8 cellular contexts compared by ENCODE assay signal in the genomic region with DNA sequence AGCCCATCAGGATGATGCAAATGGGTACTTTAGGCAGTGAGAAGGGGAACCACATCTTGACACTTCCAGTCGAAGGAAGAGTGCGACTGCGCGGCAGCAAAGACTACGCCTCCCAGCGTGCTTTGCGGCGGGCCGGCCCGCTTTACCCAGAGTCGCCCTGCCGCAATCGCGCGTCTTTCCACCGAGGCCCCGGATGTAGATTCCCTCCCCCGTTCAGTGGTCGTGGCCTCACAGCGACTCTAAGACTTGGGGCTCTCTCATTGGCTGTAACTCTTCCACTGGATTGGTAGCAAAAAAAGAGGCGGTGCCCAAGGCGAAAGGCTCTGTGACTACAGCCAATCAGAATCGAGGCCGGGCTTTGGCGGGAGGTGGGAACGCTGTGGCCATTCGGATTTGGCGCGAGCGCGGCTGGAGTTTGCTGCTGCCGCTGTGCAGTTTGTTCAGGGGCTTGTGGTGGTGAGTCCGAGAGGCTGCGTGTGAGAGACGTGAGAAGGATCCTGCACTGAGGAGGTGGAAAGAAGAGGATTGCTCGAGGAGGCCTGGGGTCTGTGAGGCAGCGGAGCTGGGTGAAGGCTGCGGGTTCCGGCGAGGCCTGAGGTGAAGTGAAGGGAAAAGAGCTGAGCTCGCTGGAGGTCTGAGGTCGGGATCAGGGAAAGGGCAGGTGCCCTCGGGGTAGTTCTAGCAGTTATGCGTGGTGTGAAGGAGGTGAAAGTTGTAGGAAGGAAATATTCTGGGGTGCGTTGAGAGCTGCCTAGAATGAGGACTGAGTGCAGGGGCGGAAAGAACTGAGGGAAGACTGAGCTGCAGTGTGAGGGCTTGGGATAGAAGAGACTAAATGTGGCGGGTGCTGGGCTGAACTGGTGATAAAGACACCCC. TPM values are rescaled to one million over a fixed set of nuclear protein-coding genes. Genes with fewer than 3 reads are reported as not detected.
DNase-seq lines count a peak whose midpoint lies in the region; ATAC-seq and TF ChIP-seq lines count a peak whose summit lies in the region.

A gene with protein sequence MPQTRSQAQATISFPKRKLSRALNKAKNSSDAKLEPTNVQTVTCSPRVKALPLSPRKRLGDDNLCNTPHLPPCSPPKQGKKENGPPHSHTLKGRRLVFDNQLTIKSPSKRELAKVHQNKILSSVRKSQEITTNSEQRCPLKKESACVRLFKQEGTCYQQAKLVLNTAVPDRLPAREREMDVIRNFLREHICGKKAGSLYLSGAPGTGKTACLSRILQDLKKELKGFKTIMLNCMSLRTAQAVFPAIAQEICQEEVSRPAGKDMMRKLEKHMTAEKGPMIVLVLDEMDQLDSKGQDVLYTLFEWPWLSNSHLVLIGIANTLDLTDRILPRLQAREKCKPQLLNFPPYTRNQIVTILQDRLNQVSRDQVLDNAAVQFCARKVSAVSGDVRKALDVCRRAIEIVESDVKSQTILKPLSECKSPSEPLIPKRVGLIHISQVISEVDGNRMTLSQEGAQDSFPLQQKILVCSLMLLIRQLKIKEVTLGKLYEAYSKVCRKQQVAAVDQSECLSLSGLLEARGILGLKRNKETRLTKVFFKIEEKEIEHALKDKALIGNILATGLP (plus strand): TSS at position 386 of the 876 bp plus-strand sequence. CDS start 1,542 bp downstream, outside the sequence.

- H3K27ac ChIP-seq in ovary, result no peak within 1 kb of the TSS
- peak within 1 kb of the TSS in 1 of 2 donors; percentile 30 for H3K27ac ChIP-seq in tibial artery

- peak within 1 kb of the TSS; percentile 41 for H3K4me3 ChIP-seq in ovary
- peak within 1 kb of the TSS; percentile 43 to 52 for H3K4me3 ChIP-seq in tibial artery

- intact Hi-C loops in head of caudate nucleus (cut with DNase I), result loop anchor here (1.0 kb wide), 1 partner anchor 68 kb away; a partner anchor contains a TSS
- intact Hi-C loops in ovary (cut with DNase I), result loop anchor here in 2 of 4 donors (5.0 to 10.0 kb wide), 3 partner anchors 63 to 275 kb away; a partner anchor contains a TSS
- intact Hi-C loops in tibial artery (cut with DNase I; ENCODE audit: low total_unique reads), result no loop called here

- TF ChIP-seq POLR2A in ovary (IDR thresholded peaks at IDR 0.05), result no peak

- H3K36me3 Mint-ChIP-seq in activated naive CD8-positive, alpha-beta T cell, result peaks cover 10% of the 10 kb centered on the region

- peaks cover 41% of the 10 kb centered on the region for H3K4me1 Mint-ChIP-seq in activated naive CD8-positive, alpha-beta T cell (ENCODE audit: low read depth)

- H3K9me3 ChIP-seq in ovary (no peaks in the 10 kb centered on the region), tibial artery (no peaks in the 10 kb centered on the region)

- H3K4me3 Mint-ChIP-seq in activated naive CD8-positive, alpha-beta T cell, result peak within 1 kb of the TSS; percentile 100

- 0 to 1% (median 0%) methylated on average over 47 of the region's 47 CpGs for WGBS in ovary, 3 donors

- peak within 1 kb of the TSS; percentile 99 for H3K27ac Mint-ChIP-seq in activated naive CD8-positive, alpha-beta T cell

- POLR2A ChIA-PET in GM10248 (lab: Yijun Ruan, JAX), result interaction anchor here (1.4 kb wide), 1 partner anchor 46 kb away, joined by 3 read pairs; no protein-coding TSS in a partner anchor

- peaks cover 2% of the 10 kb centered on the region for H3K4me1 ChIP-seq in ovary (ENCODE audit: insufficient read depth)
- H3K4me1 ChIP-seq in tibial artery, result peaks cover 0 to 26% (median 11%) of the 10 kb centered on the region in 4 donors

- TF ChIP-seq CTCF in GM10248 (IDR thresholded peaks at IDR 0.05; ENCODE audit: control extremely low read depth, extremely low read depth, low read depth, missing control alignments) (no peak), ovary (IDR thresholded peaks at IDR 0.05) (no peak), tibial artery (IDR thresholded peaks at IDR 0.05) (no peak)

- ATAC-seq in HG02623 (IDR thresholded peaks at IDR 0.05; ENCODE audit: unreplicated experiment), result peak; percentile 95

- H3K9me3 Mint-ChIP-seq in activated naive CD8-positive, alpha-beta T cell (ENCODE audit: low read depth), result no peaks in the 10 kb centered on the region

- TF ChIP-seq EP300 in ovary (IDR thresholded peaks at IDR 0.05), result no peak

- H3K27me3 ChIP-seq in ovary (no peaks in the 10 kb centered on the region), tibial artery (no peaks in the 10 kb centered on the region)

- CTCF ChIA-PET in GM10248 (lab: Yijun Ruan, JAX), result interaction anchor here (0.7 to 7.2 kb wide), 4 partner anchors 15 to 86 kb away, joined by 3 to 55 read pairs (median 10); no protein-coding TSS in a partner anchor

- DNase-seq in GM10248 (ENCODE audit: extremely low spot score), result peak; percentile 98
- DNase-seq in NCI-H1105 (lab: John Stamatoyannopoulos, UW), result peak; percentile 97
- peak; percentile 99 for DNase-seq in SKM-1 treated with dmso at 0.1 percent for 144 hours (lab: John Stamatoyannopoulos, UW; ENCODE audit: unreplicated experiment)
- peak; percentile 96 to 100 (median 99) for DNase-seq in head of caudate nucleus
- peak; percentile 97 to 99 (median 98) for DNase-seq in ovary
- DNase-seq in tibial artery, result peak; percentile 99

- H3K36me3 ChIP-seq in ovary, result no peaks in the 10 kb centered on the region
- no peaks in the 10 kb centered on the region for H3K36me3 ChIP-seq in tibial artery

- no peaks in the 10 kb centered on the region for H3K27me3 Mint-ChIP-seq in activated naive CD8-positive, alpha-beta T cell

RNA-seq across cellular contexts. Expression of the gene that starts here (rescaled TPM):
- total RNA-seq in ovary, result 1 to 10 TPM in 3 of 7 donors, under 1 TPM in 4; 0.34 to 3.8 (median 0.76) TPM
- 1 to 10 TPM in 1 of 2 donors, under 1 TPM in 1; 0.80 to 3.3 TPM for polyA plus RNA-seq in ovary
